ENCODE assay signal across 25 cellular contexts in genomic region chr2:69292326-69292725, GRCh38.
"Had no signal": no experiment of that assay in that cellular context is flagged by ENCODE, and none has a peak within 500 bp of the region (broad histone marks: within the 10 kb centered on the region; RNA-seq: fewer than 3 reads in every experiment).

No MANE protein-coding gene starts in this region.

- H3K36me3 ChIP-seq: adrenal gland, pancreas, prostate gland, WERI-Rb-1 had no signal

- DNase-seq: activated CD4-positive, alpha-beta memory T cell treated with anti-CD3 and anti-CD28 coated beads for 36 hours; activated CD4-positive, alpha-beta T cell treated with anti-CD3 and anti-CD28 coated beads, Interleukin-2, amount 10 ng/mL, durations not matched to agents 24 days and 14 days; activated CD8-positive, alpha-beta memory T cell treated with anti-CD3 and anti-CD28 coated beads, Interleukin-2, amount 50 U/mL, for 4 hours; activated effector memory CD4-positive, alpha-beta T cell treated with anti-CD3 and anti-CD28 coated beads, Interleukin-2, amount 50 U/mL, for 16 hours; activated naive CD4-positive, alpha-beta T cell treated with anti-CD3 and anti-CD28 coated beads for 36 hours; activated naive CD8-positive, alpha-beta T cell treated with anti-CD3 and anti-CD28 coated beads for 36 hours; activated T-cell treated with anti-CD3 and anti-CD28 coated beads, Interleukin-2, amount 50 U/mL, for 1 hour; adrenal gland; aorta; dorsolateral prefrontal cortex; foreskin fibroblast; head of caudate nucleus; hippocampal formation; left cardiac atrium; naive B cell; pancreas; stimulated activated CD4-positive, alpha-beta T cell treated with anti-CD3 and anti-CD28 coated beads, Interleukin-4, amount 100 ng/mL, for 1 hour; stimulated activated naive CD8-positive, alpha-beta T cell treated with anti-CD3 and anti-CD28 coated beads, Interleukin-15, Interleukin-2, amounts not matched to agents 100 U/mL and 50 U/mL, for 24 hours; T-helper 1 cell; testis; trophoblast cell; WERI-Rb-1 had no signal

- ATAC-seq: activated CD4-positive, CD25-positive, alpha-beta regulatory T cell treated with anti-CD3 and anti-CD28 coated beads, Interleukin-2, amount 50 U/mL, for 24 hours; stimulated activated naive CD8-positive, alpha-beta T cell treated with anti-CD3 and anti-CD28 coated beads, Interleukin-15, Interleukin-2, amounts not matched to agents 100 U/mL and 50 U/mL, for 24 hours had no signal

- H3K4me3 ChIP-seq: adrenal gland, coronary artery, dorsolateral prefrontal cortex, pancreas, prostate gland, testis had no signal

- H3K9me3 ChIP-seq: adrenal gland, pancreas, prostate gland, testis had no signal

- H3K27ac ChIP-seq: testis, WERI-Rb-1 had no signal

- H3K27me3 ChIP-seq: adrenal gland, dorsolateral prefrontal cortex, pancreas, testis had no signal

- H3K4me1 ChIP-seq: prostate gland had no signal
